ENCODE assay signal across 1 cellular context in genomic region chr11:65379698-65380459, GRCh38.
TF ChIP-seq lines count a peak whose summit lies in the region.

No MANE protein-coding gene starts in this region.

TF ChIP-seq in GM23338, 12 proteins besides CTCF, POLR2A, EP300 and RAD21 (continued from another document):
- TF ChIP-seq ZNF462 (CRISPR knock-in tag; IDR thresholded peaks at IDR 0.05) (no peak), NANOG (IDR thresholded peaks at IDR 0.05; ENCODE audit: borderline replicate concordance) (no peak), ZNF114 (CRISPR knock-in tag; IDR thresholded peaks at IDR 0.05) (no peak), ETS1 (IDR thresholded peaks at IDR 0.05) (no peak), REST (IDR thresholded peaks at IDR 0.05; ENCODE audit: unreplicated experiment) (no peak), STAT1 (IDR thresholded peaks at IDR 0.05; ENCODE audit: unreplicated experiment) (no peak), EZH2 (IDR thresholded peaks at IDR 0.05; ENCODE audit: low read depth, unreplicated experiment) (no peak), POLR2AphosphoS5 (IDR thresholded peaks at IDR 0.05; ENCODE audit: low read depth) (no peak), JUNB (IDR thresholded peaks at IDR 0.05; ENCODE audit: unreplicated experiment) (no peak)
